ENCODE assay signal across 2 cellular contexts in the genomic region with DNA sequence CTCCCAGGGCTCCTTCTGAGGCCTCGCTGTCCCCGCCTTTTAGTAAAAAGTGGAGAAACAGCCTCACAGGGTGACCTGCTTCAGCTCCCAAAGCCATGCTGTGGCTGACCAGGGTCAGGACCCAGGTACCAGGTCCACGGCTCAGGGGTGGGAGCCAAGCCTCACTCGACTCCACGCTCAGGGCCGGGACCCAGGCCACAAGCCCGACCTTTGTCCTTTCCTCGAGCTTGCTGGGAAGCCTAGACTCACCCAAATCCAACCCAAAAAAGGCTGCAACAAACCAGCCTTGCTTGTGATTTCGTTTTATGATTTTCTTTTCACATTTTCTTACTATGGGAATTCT.
TF ChIP-seq lines count a peak whose summit lies in the region.

No MANE protein-coding gene starts in this region.

TF ChIP-seq in A549, 52 proteins besides CTCF, POLR2A, EP300 and RAD21:
- no peak for TF ChIP-seq ATOH8 (CRISPR knock-in tag; IDR thresholded peaks at IDR 0.05; ENCODE audit: low read depth)
- TF ChIP-seq ZNF302 (CRISPR knock-in tag; IDR thresholded peaks at IDR 0.05), result no peak
- no peak for TF ChIP-seq CHD2 (IDR thresholded peaks at IDR 0.05; ENCODE audit: low read length, partially characterized antibody)
- TF ChIP-seq RFX5 (IDR thresholded peaks at IDR 0.05), result no peak
- no peak for TF ChIP-seq CEBPB (IDR thresholded peaks at IDR 0.05)
- no peak for TF ChIP-seq ZSCAN20 (CRISPR knock-in tag; IDR thresholded peaks at IDR 0.05)
- no peak for TF ChIP-seq CBX8 (IDR thresholded peaks at IDR 0.05)
- TF ChIP-seq KDM1A (IDR thresholded peaks at IDR 0.05; ENCODE audit: low read depth), result no peak
- TF ChIP-seq HEYL (CRISPR knock-in tag; IDR thresholded peaks at IDR 0.05), result no peak
- no peak for TF ChIP-seq GATA3 (IDR thresholded peaks at IDR 0.05; ENCODE audit: borderline replicate concordance)
- TF ChIP-seq ZFP36 (IDR thresholded peaks at IDR 0.05; ENCODE audit: borderline replicate concordance, partially characterized antibody), result no peak
- TF ChIP-seq CHD4 (IDR thresholded peaks at IDR 0.05; ENCODE audit: borderline replicate concordance), result no peak
- no peak for TF ChIP-seq ESRRA (IDR thresholded peaks at IDR 0.05; ENCODE audit: borderline replicate concordance, low read length)
- TF ChIP-seq REST (IDR thresholded peaks at IDR 0.05), result no peak
- no peak for TF ChIP-seq NR3C1 (IDR thresholded peaks at IDR 0.05)

TF ChIP-seq in H1, 55 proteins besides CTCF, POLR2A, EP300 and RAD21:
- TF ChIP-seq RBBP5 (IDR thresholded peaks at IDR 0.05; ENCODE audit: borderline replicate concordance, low read depth, low read length) (no peak), CREB1 (IDR thresholded peaks at IDR 0.05) (no peak), SP4 (IDR thresholded peaks at IDR 0.05; ENCODE audit: low read length) (no peak), CBX5 (IDR thresholded peaks at IDR 0.05; ENCODE audit: low read depth, low read length) (no peak), ASH2L (IDR thresholded peaks at IDR 0.05; ENCODE audit: low read length) (no peak), TEAD4 (IDR thresholded peaks at IDR 0.05; ENCODE audit: low read depth, low read length) (no peak), SIRT6 (IDR thresholded peaks at IDR 0.05; ENCODE audit: low read length) (no peak), RFX5 (IDR thresholded peaks at IDR 0.05; ENCODE audit: borderline replicate concordance, low read depth, low read length) (no peak), SRF (IDR thresholded peaks at IDR 0.05; ENCODE audit: low read depth, low read length) (no peak), NRF1 (IDR thresholded peaks at IDR 0.05; ENCODE audit: low read depth, low read length) (no peak), SUZ12 (IDR thresholded peaks at IDR 0.05; ENCODE audit: low read length) (no peak), TCF12 (IDR thresholded peaks at IDR 0.05; ENCODE audit: low read depth, low read length) (no peak), CEBPB (IDR thresholded peaks at IDR 0.05; ENCODE audit: low read depth, low read length) (no peak), RNF2 (IDR thresholded peaks at IDR 0.05; ENCODE audit: borderline replicate concordance, low read depth, low read length, missing control alignments, poor library complexity, severe bottlenecking) (no peak), HDAC6 (IDR thresholded peaks at IDR 0.05; ENCODE audit: low read depth, low read length) (no peak), KDM5A (IDR thresholded peaks at IDR 0.05; ENCODE audit: low read length) (no peak), NANOG (IDR thresholded peaks at IDR 0.05; ENCODE audit: insufficient read depth, low read depth, low read length, poor library complexity, severe bottlenecking) (no peak), FOSL1 (IDR thresholded peaks at IDR 0.05; ENCODE audit: insufficient read depth, low read depth, low read length) (no peak)
- TF ChIP-seq, protein P1, sequence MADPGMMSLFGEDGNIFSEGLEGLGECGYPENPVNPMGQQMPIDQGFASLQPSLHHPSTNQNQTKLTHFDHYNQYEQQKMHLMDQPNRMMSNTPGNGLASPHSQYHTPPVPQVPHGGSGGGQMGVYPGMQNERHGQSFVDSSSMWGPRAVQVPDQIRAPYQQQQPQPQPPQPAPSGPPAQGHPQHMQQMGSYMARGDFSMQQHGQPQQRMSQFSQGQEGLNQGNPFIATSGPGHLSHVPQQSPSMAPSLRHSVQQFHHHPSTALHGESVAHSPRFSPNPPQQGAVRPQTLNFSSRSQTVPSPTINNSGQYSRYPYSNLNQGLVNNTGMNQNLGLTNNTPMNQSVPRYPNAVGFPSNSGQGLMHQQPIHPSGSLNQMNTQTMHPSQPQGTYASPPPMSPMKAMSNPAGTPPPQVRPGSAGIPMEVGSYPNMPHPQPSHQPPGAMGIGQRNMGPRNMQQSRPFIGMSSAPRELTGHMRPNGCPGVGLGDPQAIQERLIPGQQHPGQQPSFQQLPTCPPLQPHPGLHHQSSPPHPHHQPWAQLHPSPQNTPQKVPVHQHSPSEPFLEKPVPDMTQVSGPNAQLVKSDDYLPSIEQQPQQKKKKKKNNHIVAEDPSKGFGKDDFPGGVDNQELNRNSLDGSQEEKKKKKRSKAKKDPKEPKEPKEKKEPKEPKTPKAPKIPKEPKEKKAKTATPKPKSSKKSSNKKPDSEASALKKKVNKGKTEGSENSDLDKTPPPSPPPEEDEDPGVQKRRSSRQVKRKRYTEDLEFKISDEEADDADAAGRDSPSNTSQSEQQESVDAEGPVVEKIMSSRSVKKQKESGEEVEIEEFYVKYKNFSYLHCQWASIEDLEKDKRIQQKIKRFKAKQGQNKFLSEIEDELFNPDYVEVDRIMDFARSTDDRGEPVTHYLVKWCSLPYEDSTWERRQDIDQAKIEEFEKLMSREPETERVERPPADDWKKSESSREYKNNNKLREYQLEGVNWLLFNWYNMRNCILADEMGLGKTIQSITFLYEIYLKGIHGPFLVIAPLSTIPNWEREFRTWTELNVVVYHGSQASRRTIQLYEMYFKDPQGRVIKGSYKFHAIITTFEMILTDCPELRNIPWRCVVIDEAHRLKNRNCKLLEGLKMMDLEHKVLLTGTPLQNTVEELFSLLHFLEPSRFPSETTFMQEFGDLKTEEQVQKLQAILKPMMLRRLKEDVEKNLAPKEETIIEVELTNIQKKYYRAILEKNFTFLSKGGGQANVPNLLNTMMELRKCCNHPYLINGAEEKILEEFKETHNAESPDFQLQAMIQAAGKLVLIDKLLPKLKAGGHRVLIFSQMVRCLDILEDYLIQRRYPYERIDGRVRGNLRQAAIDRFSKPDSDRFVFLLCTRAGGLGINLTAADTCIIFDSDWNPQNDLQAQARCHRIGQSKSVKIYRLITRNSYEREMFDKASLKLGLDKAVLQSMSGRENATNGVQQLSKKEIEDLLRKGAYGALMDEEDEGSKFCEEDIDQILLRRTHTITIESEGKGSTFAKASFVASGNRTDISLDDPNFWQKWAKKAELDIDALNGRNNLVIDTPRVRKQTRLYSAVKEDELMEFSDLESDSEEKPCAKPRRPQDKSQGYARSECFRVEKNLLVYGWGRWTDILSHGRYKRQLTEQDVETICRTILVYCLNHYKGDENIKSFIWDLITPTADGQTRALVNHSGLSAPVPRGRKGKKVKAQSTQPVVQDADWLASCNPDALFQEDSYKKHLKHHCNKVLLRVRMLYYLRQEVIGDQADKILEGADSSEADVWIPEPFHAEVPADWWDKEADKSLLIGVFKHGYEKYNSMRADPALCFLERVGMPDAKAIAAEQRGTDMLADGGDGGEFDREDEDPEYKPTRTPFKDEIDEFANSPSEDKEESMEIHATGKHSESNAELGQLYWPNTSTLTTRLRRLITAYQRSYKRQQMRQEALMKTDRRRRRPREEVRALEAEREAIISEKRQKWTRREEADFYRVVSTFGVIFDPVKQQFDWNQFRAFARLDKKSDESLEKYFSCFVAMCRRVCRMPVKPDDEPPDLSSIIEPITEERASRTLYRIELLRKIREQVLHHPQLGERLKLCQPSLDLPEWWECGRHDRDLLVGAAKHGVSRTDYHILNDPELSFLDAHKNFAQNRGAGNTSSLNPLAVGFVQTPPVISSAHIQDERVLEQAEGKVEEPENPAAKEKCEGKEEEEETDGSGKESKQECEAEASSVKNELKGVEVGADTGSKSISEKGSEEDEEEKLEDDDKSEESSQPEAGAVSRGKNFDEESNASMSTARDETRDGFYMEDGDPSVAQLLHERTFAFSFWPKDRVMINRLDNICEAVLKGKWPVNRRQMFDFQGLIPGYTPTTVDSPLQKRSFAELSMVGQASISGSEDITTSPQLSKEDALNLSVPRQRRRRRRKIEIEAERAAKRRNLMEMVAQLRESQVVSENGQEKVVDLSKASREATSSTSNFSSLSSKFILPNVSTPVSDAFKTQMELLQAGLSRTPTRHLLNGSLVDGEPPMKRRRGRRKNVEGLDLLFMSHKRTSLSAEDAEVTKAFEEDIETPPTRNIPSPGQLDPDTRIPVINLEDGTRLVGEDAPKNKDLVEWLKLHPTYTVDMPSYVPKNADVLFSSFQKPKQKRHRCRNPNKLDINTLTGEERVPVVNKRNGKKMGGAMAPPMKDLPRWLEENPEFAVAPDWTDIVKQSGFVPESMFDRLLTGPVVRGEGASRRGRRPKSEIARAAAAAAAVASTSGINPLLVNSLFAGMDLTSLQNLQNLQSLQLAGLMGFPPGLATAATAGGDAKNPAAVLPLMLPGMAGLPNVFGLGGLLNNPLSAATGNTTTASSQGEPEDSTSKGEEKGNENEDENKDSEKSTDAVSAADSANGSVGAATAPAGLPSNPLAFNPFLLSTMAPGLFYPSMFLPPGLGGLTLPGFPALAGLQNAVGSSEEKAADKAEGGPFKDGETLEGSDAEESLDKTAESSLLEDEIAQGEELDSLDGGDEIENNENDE (IDR thresholded peaks at IDR 0.05; ENCODE audit: insufficient replicate concordance, low read length), result no peak
TF ChIP-seq in H1: peak in this region for 0.
